Comparison of ENCODE assay signal across 8 cellular contexts in the genomic region with DNA sequence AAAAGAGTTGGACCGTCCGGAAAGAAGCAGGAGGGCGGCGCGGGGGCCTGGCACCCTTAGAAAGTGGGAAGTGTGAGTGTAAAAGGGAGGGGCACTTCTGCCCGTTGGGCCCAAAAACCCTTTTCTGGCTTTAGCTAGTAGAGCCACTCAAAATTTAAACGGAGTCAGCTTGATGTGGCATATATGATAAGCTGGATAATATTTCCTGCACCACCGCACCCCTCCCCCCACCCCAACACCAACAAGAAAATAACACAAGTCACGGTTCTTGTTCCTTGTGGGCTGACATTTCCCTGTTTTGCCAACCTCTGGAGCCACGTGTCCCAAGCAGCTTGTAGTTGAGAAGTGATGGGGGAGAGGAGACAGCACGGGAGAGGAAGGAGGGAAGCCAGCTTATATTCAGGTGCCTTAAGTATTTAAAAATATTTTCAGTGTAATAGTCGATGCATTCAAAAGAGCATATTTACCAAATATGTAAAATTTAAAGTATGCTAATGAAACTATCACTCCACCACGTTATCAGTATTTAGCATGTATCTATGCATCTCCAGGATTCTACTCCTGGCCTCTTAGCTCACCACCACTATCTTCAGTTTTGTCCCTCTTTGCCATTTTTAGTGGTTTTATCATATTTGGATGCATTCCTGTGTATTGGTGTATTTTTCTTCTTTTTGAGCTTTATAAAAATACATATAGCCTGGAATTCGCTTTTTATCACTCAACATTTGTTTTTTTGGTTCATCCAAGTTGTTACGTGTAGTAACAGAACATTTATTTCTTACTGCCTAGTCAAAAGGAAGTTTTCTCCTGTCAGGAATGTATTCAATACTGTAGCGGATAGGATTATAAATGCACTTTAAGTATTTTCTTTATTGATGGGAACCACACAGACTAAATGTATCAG. TPM values are rescaled to one million over a fixed set of nuclear protein-coding genes. Genes with fewer than 3 reads are reported as not detected.
DNase-seq lines count a peak whose midpoint lies in the region; ATAC-seq and TF ChIP-seq lines count a peak whose summit lies in the region.

No MANE protein-coding gene starts in this region.

- peak overlapping the region; percentile 98 to 99 for H3K4me3 Mint-ChIP-seq in CD14-positive monocyte

- H3K36me3 ChIP-seq in ascending aorta (no peaks in the 10 kb centered on the region), iPS DF 6.9 (ENCODE audit: control insufficient read depth, insufficient read depth, low read length) (no peaks in the 10 kb centered on the region)

- H3K4me1 Mint-ChIP-seq in CD14-positive monocyte = peaks cover 37% of the 10 kb centered on the region

- intact Hi-C loops in CD14-positive monocyte (cut with micrococcal nuclease) (loop anchor here in 1 of 2 donors (2.0 kb wide), 1 partner anchor 50 kb away; the partner anchor contains the start of gene KIF14), ascending aorta (cut with DNase I) (loop anchor here (1.0 to 5.0 kb wide), 3 partner anchors 50 to 258 kb away; partner anchors contain the start of genes CAMSAP2, KIF14 and ZNF281)

- H3K27ac Mint-ChIP-seq in CD14-positive monocyte = peak overlapping the region; percentile 98 to 100 (median 99)

- TF ChIP-seq CTCF in CD14-positive monocyte (IDR thresholded peaks at IDR 0.05) (no peak), ascending aorta (IDR thresholded peaks at IDR 0.05) (no peak)

- no peaks in the 10 kb centered on the region for H3K27me3 Mint-ChIP-seq in CD14-positive monocyte (ENCODE audit: low read depth in 3 of 3)

- WGBS in iPS DF 6.9 (ENCODE audit: insufficient coverage, insufficient read length) = no CpG with 5 or more reads among the region's 16 CpGs

- peaks cover 13 to 14% of the 10 kb centered on the region in 2 donors for H3K36me3 Mint-ChIP-seq in CD14-positive monocyte

- DNase-seq in CD14-positive monocyte (ENCODE audit: low spot score) (peak; percentile 52), NCI-H82 (lab: John Stamatoyannopoulos, UW) (peak; percentile 88), ascending aorta (ENCODE audit: low spot score in 2 of 2) (no peak), iPS DF 6.9 (ENCODE audit: low read depth, low spot score) (no peak), renal cortical epithelial cell (ENCODE audit: low read depth) (peak; percentile 78), NCI-H226 (no peak)

- H3K4me1 ChIP-seq in ascending aorta (peaks cover 0 to 23% of the 10 kb centered on the region in 2 donors), iPS DF 6.9 (ENCODE audit: control insufficient read depth, insufficient read depth, low read length) (no peaks in the 10 kb centered on the region)

- peak overlapping the region; percentile 95 to 99 for H3K27ac ChIP-seq in ascending aorta
- no peak overlapping the region for H3K27ac ChIP-seq in iPS DF 6.9 (ENCODE audit: low read length)

- peak; percentile 21 for ATAC-seq in GM18867 (IDR thresholded peaks at IDR 0.05; ENCODE audit: unreplicated experiment)
- peak; percentile 15 for ATAC-seq in HG03175 (IDR thresholded peaks at IDR 0.05; ENCODE audit: unreplicated experiment)

- H3K9me3 ChIP-seq in ascending aorta = no peaks in the 10 kb centered on the region
- H3K9me3 ChIP-seq in iPS DF 6.9 (ENCODE audit: control insufficient read depth, insufficient read depth, low read length) = no peaks in the 10 kb centered on the region

- H3K4me3 ChIP-seq in ascending aorta (peak overlapping the region; percentile 72 to 81), iPS DF 6.9 (ENCODE audit: low read length) (peak overlapping the region; percentile 67; the same call in 1 of the 2 replicates)

- peaks cover 0 to 2% (median 0%) of the 10 kb centered on the region in 7 donors for H3K9me3 Mint-ChIP-seq in CD14-positive monocyte

- H3K27me3 ChIP-seq in ascending aorta (no peaks in the 10 kb centered on the region), iPS DF 6.9 (ENCODE audit: control insufficient read depth, insufficient read depth, low read length) (no peaks in the 10 kb centered on the region)

RNA-seq across cellular contexts. Expression of gene DDX59, which starts 0.8 kb away (rescaled TPM):
- 10 to 100 TPM; 14.3 to 14.9 TPM for polyA plus RNA-seq in CD14-positive monocyte
- total RNA-seq in ascending aorta (7.6 TPM), renal cortical epithelial cell (13.5 and 19.5 TPM in 2 replicates)

RNA-seq across cellular contexts. Expression of gene KIF14, which starts 49.9 kb away (rescaled TPM):
- under 1 TPM; 0.05 to 0.18 TPM for polyA plus RNA-seq in CD14-positive monocyte
- total RNA-seq in ascending aorta (not detected), renal cortical epithelial cell (0.40 and 5.6 TPM in 2 replicates)

Comparison
In these comparisons a context has a peak if more than half of its experiments do, and no peak if none do; other contexts are left out.
1. DNase-seq: peak in CD14-positive monocyte (single experiment), NCI-H82 (single experiment) and renal cortical epithelial cell (single experiment); none in ascending aorta (0 of 2), iPS DF 6.9 (single experiment) and NCI-H226 (single experiment).